Comparison of ENCODE assay signal across 34 cellular contexts in the genomic region with DNA sequence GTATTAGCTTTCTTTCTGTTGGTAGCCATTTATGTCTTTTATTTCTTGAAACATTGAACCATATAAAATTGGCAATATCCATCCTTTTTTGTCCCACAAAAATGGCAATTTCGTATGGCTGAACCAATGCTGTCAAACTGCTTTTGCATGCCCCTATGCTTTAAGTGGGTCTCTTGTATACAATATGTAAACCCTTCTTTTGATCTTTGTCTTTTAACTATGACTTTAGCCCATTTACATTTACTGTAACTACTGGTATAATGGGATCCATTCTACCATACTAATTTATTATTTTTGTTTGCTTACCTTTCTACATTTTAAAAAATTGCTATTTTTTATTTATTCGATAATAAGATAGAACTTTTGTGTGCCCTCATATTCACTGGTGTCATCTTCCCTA.
"Had no signal": no experiment of that assay in that cellular context is flagged by ENCODE, and none has a peak within 500 bp of the region (broad histone marks: within the 10 kb centered on the region; RNA-seq: fewer than 3 reads in every experiment).

No MANE protein-coding gene starts in this region.

- DNase-seq: Karpas-422, Kasumi-1, MG63, MM.1S, MV-4-11, NCI-H1048, NCI-H1092, NCI-H1092 treated with DMSO at 0.1 percent for 48 hours, NCI-H1105, NCI-H1105 treated with DMSO at 0.1 percent for 48 hours, NCI-H1417, NCI-H1417 treated with DMSO at 0.1 percent for 48 hours, NCI-H1436, NCI-H1436 treated with DMSO at 0.1 percent for 48 hours, NCI-H146, NCI-H1694, NCI-H1694 treated with DMSO at 0.1 percent for 48 hours, NCI-H187, NCI-H187 treated with DMSO at 0.1 percent for 48 hours, NCI-H1930, NCI-H2029, NCI-H2029 treated with DMSO at 0.1 percent for 48 hours, NCI-H2081, NCI-H2081 treated with DMSO at 0.1 percent for 48 hours, NCI-H2107, NCI-H2171, NCI-H2171 treated with DMSO at 0.1 percent for 48 hours, NCI-H2227 treated with DMSO at 0.1 percent for 48 hours, NCI-H226, NCI-H345, NCI-H446, NCI-H446 treated with DMSO at 0.1 percent for 48 hours, NCI-H510A, NCI-H510A treated with DMSO at 0.1 percent for 48 hours had no signal

- H3K4me3 ChIP-seq: MG63 had no signal

- H3K36me3 ChIP-seq: MG63 had no signal

- H3K27me3 ChIP-seq: MG63 had no signal
